ENCODE assay signal across 8 cellular contexts in the genomic region with DNA sequence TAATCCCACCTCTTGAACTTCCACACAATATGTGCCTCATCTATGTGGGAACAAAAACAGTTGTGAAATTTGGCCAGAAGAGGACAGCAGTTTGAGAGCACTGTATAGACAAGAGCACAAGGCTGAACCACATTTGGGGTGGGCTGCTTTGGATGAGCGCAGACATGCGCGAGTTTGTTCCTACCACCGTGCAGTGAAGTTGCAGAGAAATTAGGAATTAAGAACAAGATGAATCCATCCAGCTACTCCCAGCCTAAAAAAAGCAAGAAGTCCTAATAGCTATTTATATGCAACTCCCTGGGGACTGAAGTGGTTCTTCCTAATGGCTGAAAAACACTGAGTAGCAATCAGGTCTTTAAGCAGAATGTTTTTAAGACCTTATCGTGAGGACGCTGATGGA. TPM values are rescaled to one million over a fixed set of nuclear protein-coding genes. Genes with fewer than 3 reads are reported as not detected.
DNase-seq lines count a peak whose midpoint lies in the region; ATAC-seq, FAIRE-seq and TF ChIP-seq lines count a peak whose summit lies in the region.

No MANE protein-coding gene starts in this region.

- peak overlapping the region; percentile 76 for H3K4me3 Mint-ChIP-seq in stimulated activated naive CD8-positive, alpha-beta T cell treated with anti-CD3 and anti-CD28 coated beads, Interleukin-15, Interleukin-2, amounts not matched to agents 100 ng/mL and 50 ng/mL, for 24 hours
- H3K4me3 Mint-ChIP-seq in activated naive CD8-positive, alpha-beta T cell: peak overlapping the region; percentile 76

- no peaks in the 10 kb centered on the region for H3K9me3 ChIP-seq in kidney (ENCODE audit: control insufficient read depth in 1 of 2, low read length in 2 of 2)

- no peak for DNase-seq in stimulated activated naive CD8-positive, alpha-beta T cell treated with anti-CD3 and anti-CD28 coated beads, Interleukin-15, Interleukin-2, amounts not matched to agents 100 U/mL and 50 U/mL, for 24 hours
- DNase-seq in kidney (no peak), NCI-H2227 (lab: John Stamatoyannopoulos, UW; ENCODE audit: unreplicated experiment) (no peak), NCI-H1436 (lab: John Stamatoyannopoulos, UW) (no peak), amniotic stem cell (lab: John Stamatoyannopoulos, UW) (no peak)

- H3K9me3 Mint-ChIP-seq in stimulated activated naive CD8-positive, alpha-beta T cell treated with anti-CD3 and anti-CD28 coated beads, Interleukin-15, Interleukin-2, amounts not matched to agents 100 ng/mL and 50 ng/mL, for 24 hours: no peaks in the 10 kb centered on the region
- H3K9me3 Mint-ChIP-seq in activated naive CD8-positive, alpha-beta T cell (ENCODE audit: low read depth): no peaks in the 10 kb centered on the region

- intact Hi-C loops in kidney (cut with DNase I): no loop called here

- no peak for ATAC-seq in stimulated activated naive CD8-positive, alpha-beta T cell treated with anti-CD3 and anti-CD28 coated beads, Interleukin-15, Interleukin-2, amounts not matched to agents 100 U/mL and 50 U/mL, for 24 hours
- no peak for ATAC-seq in HG02973 (IDR thresholded peaks at IDR 0.05; ENCODE audit: unreplicated experiment)

- no peaks in the 10 kb centered on the region for H3K36me3 ChIP-seq in kidney (ENCODE audit: control insufficient read depth in 1 of 2, insufficient read depth in 2 of 2, low read length in 2 of 2)

- no peak overlapping the region for H3K9ac ChIP-seq in kidney (ENCODE audit: low read length in 2 of 2)

- H3K36me3 Mint-ChIP-seq in stimulated activated naive CD8-positive, alpha-beta T cell treated with anti-CD3 and anti-CD28 coated beads, Interleukin-15, Interleukin-2, amounts not matched to agents 100 ng/mL and 50 ng/mL, for 24 hours (ENCODE audit: low read depth): peaks cover 4% of the 10 kb centered on the region
- no peaks in the 10 kb centered on the region for H3K36me3 Mint-ChIP-seq in activated naive CD8-positive, alpha-beta T cell

- no peak overlapping the region for H3K27ac Mint-ChIP-seq in stimulated activated naive CD8-positive, alpha-beta T cell treated with anti-CD3 and anti-CD28 coated beads, Interleukin-15, Interleukin-2, amounts not matched to agents 100 ng/mL and 50 ng/mL, for 24 hours
- H3K27ac Mint-ChIP-seq in activated naive CD8-positive, alpha-beta T cell: peak overlapping the region; percentile 50

- peaks cover 20% of the 10 kb centered on the region for H3K4me1 Mint-ChIP-seq in stimulated activated naive CD8-positive, alpha-beta T cell treated with anti-CD3 and anti-CD28 coated beads, Interleukin-15, Interleukin-2, amounts not matched to agents 100 ng/mL and 50 ng/mL, for 24 hours (ENCODE audit: low read depth)
- H3K4me1 Mint-ChIP-seq in activated naive CD8-positive, alpha-beta T cell (ENCODE audit: low read depth): peaks cover 27% of the 10 kb centered on the region

- no peak for FAIRE-seq in kidney (lab: Jason Lieb, UNC)

- no peaks in the 10 kb centered on the region for H3K27me3 Mint-ChIP-seq in stimulated activated naive CD8-positive, alpha-beta T cell treated with anti-CD3 and anti-CD28 coated beads, Interleukin-15, Interleukin-2, amounts not matched to agents 100 ng/mL and 50 ng/mL, for 24 hours
- H3K27me3 Mint-ChIP-seq in activated naive CD8-positive, alpha-beta T cell: no peaks in the 10 kb centered on the region

- H3K4me3 ChIP-seq in kidney (ENCODE audit: low read length in 2 of 2): peak overlapping the region; percentile 59 to 68

- peaks cover 0 to 3% of the 10 kb centered on the region in 2 donors for H3K4me1 ChIP-seq in kidney (ENCODE audit: control insufficient read depth in 1 of 2, insufficient read depth in 1 of 2, low read depth in 1 of 2, low read length in 2 of 2)

- no peak for TF ChIP-seq CTCF in kidney (IDR thresholded peaks at IDR 0.05; ENCODE audit: borderline replicate concordance, extremely low read depth, insufficient read depth)

- H3K27ac ChIP-seq in kidney (ENCODE audit: low read depth in 2 of 2, low read length in 2 of 2): no peak overlapping the region

RNA-seq across cellular contexts. Expression of gene GAB3, which starts 1.0 kb away (rescaled TPM):
- 6.4 TPM for total RNA-seq in kidney
- polyA plus RNA-seq in kidney (ENCODE audit: insufficient read depth, low read depth, low replicate concordance): 0.95 TPM

RNA-seq across cellular contexts. Expression of gene DKC1, which starts 12.8 kb away (rescaled TPM):
- total RNA-seq in kidney: 35.7 TPM
- polyA plus RNA-seq in kidney (ENCODE audit: insufficient read depth, low read depth, low replicate concordance): 21.7 TPM

RNA-seq across cellular contexts. Expression of gene MPP1, which starts 55.4 kb away (rescaled TPM):
- 47.0 TPM for total RNA-seq in kidney
- polyA plus RNA-seq in kidney (ENCODE audit: insufficient read depth, low read depth, low replicate concordance): 76.4 TPM
